Comparison of ENCODE assay signal across 1 cellular context in the genomic region with DNA sequence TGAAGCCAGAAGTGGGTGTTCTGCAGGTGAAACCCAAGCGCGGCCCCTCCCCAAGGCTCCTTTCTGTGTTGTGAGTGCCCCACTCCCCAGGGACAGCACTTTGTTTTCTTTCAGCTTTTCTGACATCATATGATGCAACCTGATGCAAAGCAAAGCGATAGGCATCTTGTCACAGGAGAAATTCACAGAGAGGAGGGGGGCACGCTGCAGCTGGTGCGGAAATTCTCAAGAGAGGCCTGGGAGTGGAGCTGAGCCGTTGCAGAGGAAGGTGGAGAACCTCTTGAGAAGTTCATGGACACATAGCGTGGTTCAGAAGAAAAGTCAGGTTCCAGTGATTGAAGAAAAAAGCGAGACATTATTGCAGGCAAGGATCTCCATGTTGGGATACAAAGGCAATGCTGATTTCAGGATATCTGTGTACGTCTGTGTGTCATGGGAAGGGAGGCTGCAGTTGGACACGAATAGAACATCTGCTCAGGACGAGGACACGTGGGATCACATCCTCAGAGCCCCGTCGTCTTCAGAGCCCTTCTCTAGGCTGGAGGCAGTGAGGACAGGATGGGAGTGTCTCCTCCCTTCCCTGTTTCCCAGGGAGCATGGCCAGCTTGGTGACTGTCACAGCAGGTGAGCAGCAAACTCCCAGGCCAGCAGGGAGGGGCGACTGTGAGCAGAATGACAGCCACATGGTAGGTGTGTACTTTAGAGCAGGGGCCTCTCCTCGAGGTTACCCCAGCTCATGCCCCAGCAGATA.
TF ChIP-seq lines count a peak whose summit lies in the region.

No MANE protein-coding gene starts in this region.

TF ChIP-seq in K562, 482 proteins besides CTCF, POLR2A, EP300 and RAD21 (continued from another document and continues in another):
- TF ChIP-seq, protein P1, sequence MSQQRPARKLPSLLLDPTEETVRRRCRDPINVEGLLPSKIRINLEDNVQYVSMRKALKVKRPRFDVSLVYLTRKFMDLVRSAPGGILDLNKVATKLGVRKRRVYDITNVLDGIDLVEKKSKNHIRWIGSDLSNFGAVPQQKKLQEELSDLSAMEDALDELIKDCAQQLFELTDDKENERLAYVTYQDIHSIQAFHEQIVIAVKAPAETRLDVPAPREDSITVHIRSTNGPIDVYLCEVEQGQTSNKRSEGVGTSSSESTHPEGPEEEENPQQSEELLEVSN (IDR thresholded peaks at IDR 0.05; ENCODE audit: borderline replicate concordance in 1 of 2, extremely low read depth in 1 of 2, insufficient read depth in 1 of 2, insufficient read length in 1 of 2, low read depth in 1 of 2, low read length in 1 of 2, poor library complexity in 1 of 2, severe bottlenecking in 1 of 2), result peak; percentile 31 to 68
- TF ChIP-seq GATA2 (CRISPR knock-in tag; IDR thresholded peaks at IDR 0.05) (peak; percentile 61), MYC (IDR thresholded peaks at IDR 0.05; ENCODE audit: low read depth, low read length) (peak; percentile 61), MYC (CRISPR knock-in tag; IDR thresholded peaks at IDR 0.05; ENCODE audit: borderline replicate concordance, low read depth) (no peak), KAT8 (IDR thresholded peaks at IDR 0.05; ENCODE audit: low read depth) (no peak), GATAD2A (IDR thresholded peaks at IDR 0.05) (no peak), ZKSCAN3 (CRISPR knock-in tag; IDR thresholded peaks at IDR 0.05) (0 out of 2 replicates have a peak, but pooled peaks have one; percentile 41), HDAC3 (IDR thresholded peaks at IDR 0.05; ENCODE audit: borderline replicate concordance, partially characterized antibody) (peak; percentile 14), EP400 (IDR thresholded peaks at IDR 0.05) (peak; percentile 78), POLR2B (IDR thresholded peaks at IDR 0.05; ENCODE audit: low read depth, partially characterized antibody) (peak; percentile 66), MAZ (CRISPR knock-in tag; conservative IDR thresholded peaks at IDR 0.05 in 1 of 2, IDR thresholded peaks at IDR 0.05 in 1 of 2) (peak; percentile 65 to 90), TRIM24 (IDR thresholded peaks at IDR 0.05) (peak; percentile 95 to 96), ZNF586 (CRISPR knock-in tag; conservative IDR thresholded peaks at IDR 0.05) (peak; percentile 93), CHD4 (IDR thresholded peaks at IDR 0.05; ENCODE audit: insufficient read depth, insufficient replicate concordance, low read depth, low read length, poor library complexity, severe bottlenecking) (no peak), DPF2 (IDR thresholded peaks at IDR 0.05) (peak; percentile 79), NFRKB (IDR thresholded peaks at IDR 0.05; ENCODE audit: low read depth) (peak; percentile 48; the same call in 1 of the 2 replicates), LCOR (CRISPR knock-in tag; IDR thresholded peaks at IDR 0.05) (peak; percentile 77; the same call in 1 of the 2 replicates), PYGO2 (tag; IDR thresholded peaks at IDR 0.05) (peak; percentile 32; the same call in 1 of the 2 replicates), ATF7 (IDR thresholded peaks at IDR 0.05) (peak; percentile 96), FOS (IDR thresholded peaks at IDR 0.05; ENCODE audit: extremely low read depth, insufficient read length) (no peak)
- TF ChIP-seq, protein P2, sequence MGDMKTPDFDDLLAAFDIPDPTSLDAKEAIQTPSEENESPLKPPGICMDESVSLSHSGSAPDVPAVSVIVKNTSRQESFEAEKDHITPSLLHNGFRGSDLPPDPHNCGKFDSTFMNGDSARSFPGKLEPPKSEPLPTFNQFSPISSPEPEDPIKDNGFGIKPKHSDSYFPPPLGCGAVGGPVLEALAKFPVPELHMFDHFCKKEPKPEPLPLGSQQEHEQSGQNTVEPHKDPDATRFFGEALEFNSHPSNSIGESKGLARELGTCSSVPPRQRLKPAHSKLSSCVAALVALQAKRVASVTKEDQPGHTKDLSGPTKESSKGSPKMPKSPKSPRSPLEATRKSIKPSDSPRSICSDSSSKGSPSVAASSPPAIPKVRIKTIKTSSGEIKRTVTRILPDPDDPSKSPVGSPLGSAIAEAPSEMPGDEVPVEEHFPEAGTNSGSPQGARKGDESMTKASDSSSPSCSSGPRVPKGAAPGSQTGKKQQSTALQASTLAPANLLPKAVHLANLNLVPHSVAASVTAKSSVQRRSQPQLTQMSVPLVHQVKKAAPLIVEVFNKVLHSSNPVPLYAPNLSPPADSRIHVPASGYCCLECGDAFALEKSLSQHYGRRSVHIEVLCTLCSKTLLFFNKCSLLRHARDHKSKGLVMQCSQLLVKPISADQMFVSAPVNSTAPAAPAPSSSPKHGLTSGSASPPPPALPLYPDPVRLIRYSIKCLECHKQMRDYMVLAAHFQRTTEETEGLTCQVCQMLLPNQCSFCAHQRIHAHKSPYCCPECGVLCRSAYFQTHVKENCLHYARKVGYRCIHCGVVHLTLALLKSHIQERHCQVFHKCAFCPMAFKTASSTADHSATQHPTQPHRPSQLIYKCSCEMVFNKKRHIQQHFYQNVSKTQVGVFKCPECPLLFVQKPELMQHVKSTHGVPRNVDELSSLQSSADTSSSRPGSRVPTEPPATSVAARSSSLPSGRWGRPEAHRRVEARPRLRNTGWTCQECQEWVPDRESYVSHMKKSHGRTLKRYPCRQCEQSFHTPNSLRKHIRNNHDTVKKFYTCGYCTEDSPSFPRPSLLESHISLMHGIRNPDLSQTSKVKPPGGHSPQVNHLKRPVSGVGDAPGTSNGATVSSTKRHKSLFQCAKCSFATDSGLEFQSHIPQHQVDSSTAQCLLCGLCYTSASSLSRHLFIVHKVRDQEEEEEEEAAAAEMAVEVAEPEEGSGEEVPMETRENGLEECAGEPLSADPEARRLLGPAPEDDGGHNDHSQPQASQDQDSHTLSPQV (IDR thresholded peaks at IDR 0.05), result peak; percentile 69
- TF ChIP-seq, protein P3, sequence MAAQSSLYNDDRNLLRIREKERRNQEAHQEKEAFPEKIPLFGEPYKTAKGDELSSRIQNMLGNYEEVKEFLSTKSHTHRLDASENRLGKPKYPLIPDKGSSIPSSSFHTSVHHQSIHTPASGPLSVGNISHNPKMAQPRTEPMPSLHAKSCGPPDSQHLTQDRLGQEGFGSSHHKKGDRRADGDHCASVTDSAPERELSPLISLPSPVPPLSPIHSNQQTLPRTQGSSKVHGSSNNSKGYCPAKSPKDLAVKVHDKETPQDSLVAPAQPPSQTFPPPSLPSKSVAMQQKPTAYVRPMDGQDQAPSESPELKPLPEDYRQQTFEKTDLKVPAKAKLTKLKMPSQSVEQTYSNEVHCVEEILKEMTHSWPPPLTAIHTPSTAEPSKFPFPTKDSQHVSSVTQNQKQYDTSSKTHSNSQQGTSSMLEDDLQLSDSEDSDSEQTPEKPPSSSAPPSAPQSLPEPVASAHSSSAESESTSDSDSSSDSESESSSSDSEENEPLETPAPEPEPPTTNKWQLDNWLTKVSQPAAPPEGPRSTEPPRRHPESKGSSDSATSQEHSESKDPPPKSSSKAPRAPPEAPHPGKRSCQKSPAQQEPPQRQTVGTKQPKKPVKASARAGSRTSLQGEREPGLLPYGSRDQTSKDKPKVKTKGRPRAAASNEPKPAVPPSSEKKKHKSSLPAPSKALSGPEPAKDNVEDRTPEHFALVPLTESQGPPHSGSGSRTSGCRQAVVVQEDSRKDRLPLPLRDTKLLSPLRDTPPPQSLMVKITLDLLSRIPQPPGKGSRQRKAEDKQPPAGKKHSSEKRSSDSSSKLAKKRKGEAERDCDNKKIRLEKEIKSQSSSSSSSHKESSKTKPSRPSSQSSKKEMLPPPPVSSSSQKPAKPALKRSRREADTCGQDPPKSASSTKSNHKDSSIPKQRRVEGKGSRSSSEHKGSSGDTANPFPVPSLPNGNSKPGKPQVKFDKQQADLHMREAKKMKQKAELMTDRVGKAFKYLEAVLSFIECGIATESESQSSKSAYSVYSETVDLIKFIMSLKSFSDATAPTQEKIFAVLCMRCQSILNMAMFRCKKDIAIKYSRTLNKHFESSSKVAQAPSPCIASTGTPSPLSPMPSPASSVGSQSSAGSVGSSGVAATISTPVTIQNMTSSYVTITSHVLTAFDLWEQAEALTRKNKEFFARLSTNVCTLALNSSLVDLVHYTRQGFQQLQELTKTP (IDR thresholded peaks at IDR 0.05; ENCODE audit: low read depth in 1 of 2, partially characterized antibody in 2 of 2), result peak in 1 of 2 experiments; percentile 53
- TF ChIP-seq, protein P4, sequence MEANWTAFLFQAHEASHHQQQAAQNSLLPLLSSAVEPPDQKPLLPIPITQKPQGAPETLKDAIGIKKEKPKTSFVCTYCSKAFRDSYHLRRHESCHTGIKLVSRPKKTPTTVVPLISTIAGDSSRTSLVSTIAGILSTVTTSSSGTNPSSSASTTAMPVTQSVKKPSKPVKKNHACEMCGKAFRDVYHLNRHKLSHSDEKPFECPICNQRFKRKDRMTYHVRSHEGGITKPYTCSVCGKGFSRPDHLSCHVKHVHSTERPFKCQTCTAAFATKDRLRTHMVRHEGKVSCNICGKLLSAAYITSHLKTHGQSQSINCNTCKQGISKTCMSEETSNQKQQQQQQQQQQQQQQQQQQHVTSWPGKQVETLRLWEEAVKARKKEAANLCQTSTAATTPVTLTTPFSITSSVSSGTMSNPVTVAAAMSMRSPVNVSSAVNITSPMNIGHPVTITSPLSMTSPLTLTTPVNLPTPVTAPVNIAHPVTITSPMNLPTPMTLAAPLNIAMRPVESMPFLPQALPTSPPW (CRISPR knock-in tag; IDR thresholded peaks at IDR 0.05), result peak; percentile 94
- TF ChIP-seq, protein P5, sequence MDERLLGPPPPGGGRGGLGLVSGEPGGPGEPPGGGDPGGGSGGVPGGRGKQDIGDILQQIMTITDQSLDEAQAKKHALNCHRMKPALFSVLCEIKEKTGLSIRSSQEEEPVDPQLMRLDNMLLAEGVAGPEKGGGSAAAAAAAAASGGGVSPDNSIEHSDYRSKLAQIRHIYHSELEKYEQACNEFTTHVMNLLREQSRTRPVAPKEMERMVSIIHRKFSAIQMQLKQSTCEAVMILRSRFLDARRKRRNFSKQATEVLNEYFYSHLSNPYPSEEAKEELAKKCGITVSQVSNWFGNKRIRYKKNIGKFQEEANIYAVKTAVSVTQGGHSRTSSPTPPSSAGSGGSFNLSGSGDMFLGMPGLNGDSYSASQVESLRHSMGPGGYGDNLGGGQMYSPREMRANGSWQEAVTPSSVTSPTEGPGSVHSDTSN (CRISPR knock-in tag; IDR thresholded peaks at IDR 0.05; ENCODE audit: low read depth), result no peak
- TF ChIP-seq, protein P5 (tag; conservative IDR thresholded peaks at IDR 0.05; ENCODE audit: low read depth), result peak; percentile 43; the same call in 1 of the 2 replicates
- TF ChIP-seq, protein P6, sequence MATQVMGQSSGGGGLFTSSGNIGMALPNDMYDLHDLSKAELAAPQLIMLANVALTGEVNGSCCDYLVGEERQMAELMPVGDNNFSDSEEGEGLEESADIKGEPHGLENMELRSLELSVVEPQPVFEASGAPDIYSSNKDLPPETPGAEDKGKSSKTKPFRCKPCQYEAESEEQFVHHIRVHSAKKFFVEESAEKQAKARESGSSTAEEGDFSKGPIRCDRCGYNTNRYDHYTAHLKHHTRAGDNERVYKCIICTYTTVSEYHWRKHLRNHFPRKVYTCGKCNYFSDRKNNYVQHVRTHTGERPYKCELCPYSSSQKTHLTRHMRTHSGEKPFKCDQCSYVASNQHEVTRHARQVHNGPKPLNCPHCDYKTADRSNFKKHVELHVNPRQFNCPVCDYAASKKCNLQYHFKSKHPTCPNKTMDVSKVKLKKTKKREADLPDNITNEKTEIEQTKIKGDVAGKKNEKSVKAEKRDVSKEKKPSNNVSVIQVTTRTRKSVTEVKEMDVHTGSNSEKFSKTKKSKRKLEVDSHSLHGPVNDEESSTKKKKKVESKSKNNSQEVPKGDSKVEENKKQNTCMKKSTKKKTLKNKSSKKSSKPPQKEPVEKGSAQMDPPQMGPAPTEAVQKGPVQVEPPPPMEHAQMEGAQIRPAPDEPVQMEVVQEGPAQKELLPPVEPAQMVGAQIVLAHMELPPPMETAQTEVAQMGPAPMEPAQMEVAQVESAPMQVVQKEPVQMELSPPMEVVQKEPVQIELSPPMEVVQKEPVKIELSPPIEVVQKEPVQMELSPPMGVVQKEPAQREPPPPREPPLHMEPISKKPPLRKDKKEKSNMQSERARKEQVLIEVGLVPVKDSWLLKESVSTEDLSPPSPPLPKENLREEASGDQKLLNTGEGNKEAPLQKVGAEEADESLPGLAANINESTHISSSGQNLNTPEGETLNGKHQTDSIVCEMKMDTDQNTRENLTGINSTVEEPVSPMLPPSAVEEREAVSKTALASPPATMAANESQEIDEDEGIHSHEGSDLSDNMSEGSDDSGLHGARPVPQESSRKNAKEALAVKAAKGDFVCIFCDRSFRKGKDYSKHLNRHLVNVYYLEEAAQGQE (CRISPR knock-in tag; IDR thresholded peaks at IDR 0.05; ENCODE audit: low read depth), result 0 out of 2 replicates have a peak, but pooled peaks have one; percentile 39
- TF ChIP-seq, protein P7, sequence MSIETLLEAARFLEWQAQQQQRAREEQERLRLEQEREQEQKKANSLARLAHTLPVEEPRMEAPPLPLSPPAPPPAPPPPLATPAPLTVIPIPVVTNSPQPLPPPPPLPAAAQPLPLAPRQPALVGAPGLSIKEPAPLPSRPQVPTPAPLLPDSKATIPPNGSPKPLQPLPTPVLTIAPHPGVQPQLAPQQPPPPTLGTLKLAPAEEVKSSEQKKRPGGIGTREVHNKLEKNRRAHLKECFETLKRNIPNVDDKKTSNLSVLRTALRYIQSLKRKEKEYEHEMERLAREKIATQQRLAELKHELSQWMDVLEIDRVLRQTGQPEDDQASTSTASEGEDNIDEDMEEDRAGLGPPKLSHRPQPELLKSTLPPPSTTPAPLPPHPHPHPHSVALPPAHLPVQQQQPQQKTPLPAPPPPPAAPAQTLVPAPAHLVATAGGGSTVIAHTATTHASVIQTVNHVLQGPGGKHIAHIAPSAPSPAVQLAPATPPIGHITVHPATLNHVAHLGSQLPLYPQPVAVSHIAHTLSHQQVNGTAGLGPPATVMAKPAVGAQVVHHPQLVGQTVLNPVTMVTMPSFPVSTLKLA (conservative IDR thresholded peaks at IDR 0.05), result peak in 1 of 2 experiments; percentile 30; a peak in 2 of 4 replicates
